Comparison of ENCODE assay signal across 18 cellular contexts in genomic region chr6:160678744-160679401, GRCh38. TPM values are rescaled to one million over a fixed set of nuclear protein-coding genes. Genes with fewer than 3 reads are reported as not detected.
A peak's percentile ranks its signal among the peaks of the same experiment; 100 is the strongest.
DNase-seq lines count a peak whose midpoint lies in the region; ATAC-seq and TF ChIP-seq lines count a peak whose summit lies in the region.
"Had no signal": no experiment of that assay in that cellular context is flagged by ENCODE, and none has a peak within 500 bp of the region (broad histone marks: within the 10 kb centered on the region; RNA-seq: fewer than 3 reads in every experiment).

No MANE protein-coding gene starts in this region.

- no peak overlapping the region for H2AFZ ChIP-seq in SK-N-SH (ENCODE audit: low read depth)

- no peaks in the 10 kb centered on the region for H3K27me3 ChIP-seq in SK-N-SH (ENCODE audit: insufficient read depth)
- H3K27me3 ChIP-seq in esophagus (ENCODE audit: control insufficient read depth in 1 of 2, insufficient read depth in 2 of 2, low read length in 2 of 2) = no peaks in the 10 kb centered on the region
- H3K27me3 ChIP-seq in liver (ENCODE audit: control insufficient read depth in 4 of 4, insufficient read depth in 4 of 4, low read length in 3 of 4) = no peaks in the 10 kb centered on the region
- H3K27me3 ChIP-seq: BE2C had no signal

- H3K9ac ChIP-seq in SK-N-SH = no peak overlapping the region
- H3K9ac ChIP-seq in liver (ENCODE audit: low read depth in 1 of 2, low read length in 2 of 2) = peak overlapping the region in 1 of 2 donors; percentile 64

- WGBS in SK-N-SH (ENCODE audit: low lambda C conversion rate) = 5% methylated on average over 12 of the region's 42 CpGs
- WGBS in esophagus, 2 donors = 11 to 18% methylated on average over 33 to 42 of the region's 42 CpGs
- 9% methylated on average over 42 of the region's 42 CpGs for WGBS in liver

- H3K9me3 ChIP-seq in SK-N-SH (no peaks in the 10 kb centered on the region), esophagus (ENCODE audit: control insufficient read depth in 2 of 2, insufficient read depth in 1 of 2, low read depth in 1 of 2, low read length in 1 of 2) (no peaks in the 10 kb centered on the region), liver (ENCODE audit: control insufficient read depth in 4 of 4, low read length in 3 of 4) (no peaks in the 10 kb centered on the region)
- H3K9me3 ChIP-seq: BE2C, thoracic aorta had no signal

- H3K4me3 Mint-ChIP-seq in stimulated activated memory B cell treated with anti-CD40 and anti-IgM and Interleukin-4, amounts not matched to agents 10 μg/mL and 1 μg/mL and 100 μg/mL, for 72 hours = no peak overlapping the region
- H3K4me3 Mint-ChIP-seq in T-cell = no peak overlapping the region

- H3K4me2 ChIP-seq in SK-N-SH = no peak overlapping the region

- H4K20me1 ChIP-seq in SK-N-SH (ENCODE audit: insufficient read depth) = no peaks in the 10 kb centered on the region

- H3K9me3 Mint-ChIP-seq in stimulated activated memory B cell treated with anti-CD40 and anti-IgM and Interleukin-4, amounts not matched to agents 10 μg/mL and 1 μg/mL and 100 μg/mL, for 72 hours = peaks cover 5% of the 10 kb centered on the region
- no peaks in the 10 kb centered on the region for H3K9me3 Mint-ChIP-seq in T-cell

- H3K79me2 ChIP-seq in SK-N-SH (ENCODE audit: insufficient read depth) = no peaks in the 10 kb centered on the region

- DNase-seq in SK-N-SH (peak; percentile 13), T-cell (no peak), sciatic nerve (ENCODE audit: low spot score) (no peak), C1 segment of cervical spinal cord (lab: John Stamatoyannopoulos, UW) (no peak)
- DNase-seq in activated CD4-positive, alpha-beta T cell treated with anti-CD3 and anti-CD28 coated beads, Interleukin-2, amount 50 U/mL, for 48 hours = no peak
- DNase-seq: activated CD8-positive, alpha-beta memory T cell treated with anti-CD3 and anti-CD28 coated beads for 24 hours; activated gamma-delta T cell treated with Interleukin-2 at 50 U/mL for 16 hours; DMS79 treated with DMSO at 0.1 percent for 48 hours; effector memory CD4-positive, alpha-beta T cell; MM.1S; stimulated activated CD4-positive, alpha-beta T cell treated with anti-CD3 and anti-CD28 coated beads, Interleukin-12 subunit alpha, Interleukin-12 subunit beta, amount 100 ng/mL, for 4 hours had no signal

- no peaks in the 10 kb centered on the region for H3K9me2 ChIP-seq in SK-N-SH

- no peaks in the 10 kb centered on the region for H3K36me3 ChIP-seq in SK-N-SH (replicated peaks in 1 of 2; ENCODE audit: control insufficient read depth in 1 of 2, insufficient read depth in 2 of 2, low read length in 1 of 2)
- H3K36me3 ChIP-seq in esophagus (ENCODE audit: control insufficient read depth in 2 of 2, insufficient read depth in 2 of 2, low read length in 1 of 2) = no peaks in the 10 kb centered on the region
- no peaks in the 10 kb centered on the region for H3K36me3 ChIP-seq in liver (ENCODE audit: control insufficient read depth in 4 of 4, insufficient read depth in 3 of 4, low read depth in 1 of 4, low read length in 3 of 4)
- H3K36me3 ChIP-seq: BE2C, thoracic aorta had no signal

- H3K27ac ChIP-seq in SK-N-SH (ENCODE audit: low read depth in 2 of 2, low read length in 1 of 2) = no peak overlapping the region
- no peak overlapping the region for H3K27ac ChIP-seq in esophagus (ENCODE audit: low read depth in 2 of 2, low read length in 1 of 2)
- H3K27ac ChIP-seq in liver (ENCODE audit: low read depth in 1 of 2, low read length in 2 of 2) = no peak overlapping the region
- H3K27ac ChIP-seq: thoracic aorta had no signal

- no peak for TF ChIP-seq CTCF in SK-N-SH (IDR thresholded peaks at IDR 0.05)
- no peak for TF ChIP-seq CTCF in liver (IDR thresholded peaks at IDR 0.05; ENCODE audit: low read depth, low read length, missing input control)

- CTCF ChIA-PET in SK-N-SH (lab: Yijun Ruan, JAX) (no interaction called here), T-cell (lab: Charles Lee) (no interaction called here)

- H3K4me3 ChIP-seq in SK-N-SH (ENCODE audit: low read depth in 2 of 2, low read length in 1 of 2) (no peak overlapping the region), esophagus (ENCODE audit: low read depth in 1 of 2, low read length in 2 of 2) (peak overlapping the region; percentile 25 to 54), liver (ENCODE audit: low read depth in 1 of 3, low read length in 3 of 3) (peak overlapping the region; percentile 29 to 62 (median 47))
- H3K4me3 ChIP-seq: lung, thoracic aorta had no signal

- no peak for TF ChIP-seq EP300 in SK-N-SH (IDR thresholded peaks at IDR 0.05; ENCODE audit: borderline replicate concordance in 1 of 2, low read depth in 1 of 2, low read length in 1 of 2)

- ATAC-seq in stimulated activated memory B cell treated with anti-CD40 and anti-IgM and Interleukin-4, amounts not matched to agents 10 μg/mL and 1 μg/mL and 100 μg/mL, for 72 hours = peak; percentile 24
- ATAC-seq in T-cell (replicated peaks in 1 of 4) (no peak), sciatic nerve (no peak)

- no peaks in the 10 kb centered on the region for H3K36me3 Mint-ChIP-seq in stimulated activated memory B cell treated with anti-CD40 and anti-IgM and Interleukin-4, amounts not matched to agents 10 μg/mL and 1 μg/mL and 100 μg/mL, for 72 hours
- no peaks in the 10 kb centered on the region for H3K36me3 Mint-ChIP-seq in T-cell

- no peaks in the 10 kb centered on the region for H3K4me1 Mint-ChIP-seq in stimulated activated memory B cell treated with anti-CD40 and anti-IgM and Interleukin-4, amounts not matched to agents 10 μg/mL and 1 μg/mL and 100 μg/mL, for 72 hours
- H3K4me1 Mint-ChIP-seq in T-cell = no peaks in the 10 kb centered on the region

- H3K27me3 Mint-ChIP-seq in stimulated activated memory B cell treated with anti-CD40 and anti-IgM and Interleukin-4, amounts not matched to agents 10 μg/mL and 1 μg/mL and 100 μg/mL, for 72 hours = no peaks in the 10 kb centered on the region
- no peaks in the 10 kb centered on the region for H3K27me3 Mint-ChIP-seq in T-cell

- H3K4me1 ChIP-seq in SK-N-SH (ENCODE audit: control insufficient read depth in 1 of 2, insufficient read depth in 2 of 2, low read depth in 1 of 2, low read length in 1 of 2) (no peaks in the 10 kb centered on the region), esophagus (ENCODE audit: control insufficient read depth in 2 of 2, insufficient read depth in 2 of 2, low read length in 1 of 2) (peaks cover 0 to 7% of the 10 kb centered on the region in 2 donors), liver (ENCODE audit: control insufficient read depth in 4 of 4, insufficient read depth in 4 of 4, low read length in 3 of 4) (peaks cover 0 to 12% (median 9%) of the 10 kb centered on the region in 4 donors)
- H3K4me1 ChIP-seq: BE2C had no signal

- TF ChIP-seq RAD21 in SK-N-SH (IDR thresholded peaks at IDR 0.05; ENCODE audit: low read length) = no peak
- no peak for TF ChIP-seq RAD21 in liver (IDR thresholded peaks at IDR 0.05)

- H3F3A ChIP-seq in SK-N-SH (replicated peaks; ENCODE audit: insufficient read depth) = no peaks in the 10 kb centered on the region

- POLR2A ChIA-PET in SK-N-SH (lab: Yijun Ruan, JAX) (no interaction called here), T-cell (lab: Charles Lee) (no interaction called here)

- H3K27ac Mint-ChIP-seq in stimulated activated memory B cell treated with anti-CD40 and anti-IgM and Interleukin-4, amounts not matched to agents 10 μg/mL and 1 μg/mL and 100 μg/mL, for 72 hours = no peak overlapping the region
- H3K27ac Mint-ChIP-seq in T-cell = no peak overlapping the region

- intact Hi-C loops in sciatic nerve (cut with DNase I) = no loop called here

TF ChIP-seq in SK-N-SH, 30 proteins besides CTCF, POLR2A, EP300 and RAD21 (continues in another document):
- TF ChIP-seq YY1 (IDR thresholded peaks at IDR 0.05; ENCODE audit: low read depth) (no peak), GATA2 (CRISPR knock-in tag; IDR thresholded peaks at IDR 0.05) (no peak)
- TF ChIP-seq, protein P1, sequence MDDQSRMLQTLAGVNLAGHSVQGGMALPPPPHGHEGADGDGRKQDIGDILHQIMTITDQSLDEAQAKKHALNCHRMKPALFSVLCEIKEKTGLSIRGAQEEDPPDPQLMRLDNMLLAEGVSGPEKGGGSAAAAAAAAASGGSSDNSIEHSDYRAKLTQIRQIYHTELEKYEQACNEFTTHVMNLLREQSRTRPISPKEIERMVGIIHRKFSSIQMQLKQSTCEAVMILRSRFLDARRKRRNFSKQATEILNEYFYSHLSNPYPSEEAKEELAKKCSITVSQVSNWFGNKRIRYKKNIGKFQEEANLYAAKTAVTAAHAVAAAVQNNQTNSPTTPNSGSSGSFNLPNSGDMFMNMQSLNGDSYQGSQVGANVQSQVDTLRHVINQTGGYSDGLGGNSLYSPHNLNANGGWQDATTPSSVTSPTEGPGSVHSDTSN (IDR thresholded peaks at IDR 0.05) = no peak

TF ChIP-seq in liver, 16 proteins besides CTCF, POLR2A, EP300 and RAD21 (continues in another document):
- no peak for TF ChIP-seq RXRA (IDR thresholded peaks at IDR 0.05)
- TF ChIP-seq ZBTB33 (IDR thresholded peaks at IDR 0.05) = no peak
- no peak for TF ChIP-seq SP1 (IDR thresholded peaks at IDR 0.05)
- no peak for TF ChIP-seq HNF4A (conservative IDR thresholded peaks at IDR 0.05)

RNA-seq across cellular contexts. Expression of gene LPA, which starts 14.8 kb away (rescaled TPM):
- polyA plus RNA-seq in SK-N-SH (2012; rRNA removed) (not detected in 2 replicates), esophagus (under 1 TPM; 0.01 to 0.08 TPM), liver (10 to 100 TPM in 1 of 2 donors, 1 to 10 TPM in 1; 7.9 to 13.1 TPM)
- not detected in 2 replicates for polyA plus RNA-seq in SK-N-SH (2012; cell fraction: cytosol; rRNA removed)
- polyA plus RNA-seq in SK-N-SH (2012; cell fraction: nucleus; rRNA removed) = not detected in 2 replicates
- total RNA-seq in liver (10 to 100 TPM; 34.7 to 62.8 TPM), T-cell (under 1 TPM in 2 of 5 donors, not detected in 3; 0.09 to 0.23 TPM), sciatic nerve (0.36 TPM)
- total RNA-seq: SK-MEL-5, thoracic aorta had no signal

RNA-seq across cellular contexts. Expression of gene PLG, which starts 23.2 kb away (rescaled TPM):
- polyA plus RNA-seq in SK-N-SH (2012; rRNA removed) (not detected in 2 replicates), esophagus (not detected), liver (1,000 to 10,000 TPM; 1,307 to 1,797 TPM)
- not detected in 2 replicates for polyA plus RNA-seq in SK-N-SH (2012; cell fraction: cytosol; rRNA removed)
- polyA plus RNA-seq in SK-N-SH (2012; cell fraction: nucleus; rRNA removed) = not detected in 2 replicates
- total RNA-seq in liver (1,000 to 10,000 TPM in 1 of 2 donors, 100 to 1,000 TPM in 1; 880 to 1,208 TPM), T-cell (1 to 10 TPM in 1 of 5 donors, under 1 TPM in 2, not detected in 2; 0.73 to 1.9 (median 0.76) TPM), sciatic nerve (0.58 TPM)
- total RNA-seq: SK-MEL-5, thoracic aorta had no signal

Comparison
In these comparisons a context has a peak if more than half of its experiments do, and no peak if none do; other contexts are left out.
1. H3K4me3 ChIP-seq: peak in esophagus (2 of 2) and liver (3 of 3); none in SK-N-SH (0 of 2).
2. RNA of gene LPA, which starts 14.8 kb away (total RNA-seq): 34.7 to 62.8 TPM in liver; 0.36 TPM in sciatic nerve (single experiment) and 0.09 to 0.23 TPM in T-cell; every median in the first group is over 10 times any median in the second.
3. RNA of gene PLG, which starts 23.2 kb away (total RNA-seq): 880 to 1,208 TPM in liver; 0.73 to 1.9 TPM in T-cell and 0.58 TPM in sciatic nerve (single experiment); every median in the first group is over 100 times any median in the second.